1 cellular context compared by ENCODE assay signal in genomic region chr1:206651958-206652890, GRCh38.
TF ChIP-seq lines count a peak whose summit lies in the region.

No MANE protein-coding gene starts in this region.

TF ChIP-seq in HEK293, 187 proteins besides CTCF, POLR2A, EP300 and RAD21 (continued from another document):
- TF ChIP-seq OSR2 (tag by site-specific recombination; IDR thresholded peaks at IDR 0.05) (peak; percentile 51; the same call in 1 of the 2 replicates), ZNF324 (tag by site-specific recombination; IDR thresholded peaks at IDR 0.05) (no peak), ZBTB48 (tag by site-specific recombination; IDR thresholded peaks at IDR 0.05) (peak; percentile 61; the same call in 1 of the 2 replicates), ZNF664 (tag by site-specific recombination; IDR thresholded peaks at IDR 0.05) (no peak), ZBTB17 (tag by site-specific recombination; IDR thresholded peaks at IDR 0.05) (peak; percentile 37; the same call in 1 of the 2 replicates), INSM2 (tag by site-specific recombination; IDR thresholded peaks at IDR 0.05) (no peak)
TF ChIP-seq in HEK293: peak in this region for 4.
